Comparison of ENCODE assay signal across 10 cellular contexts in genomic region chr1:121558514-121558913, GRCh38.
A peak's percentile ranks its signal among the peaks of the same experiment; 100 is the strongest.
DNase-seq lines count a peak whose midpoint lies in the region; ATAC-seq and TF ChIP-seq lines count a peak whose summit lies in the region.
"Had no signal": no experiment of that assay in that cellular context is flagged by ENCODE, and none has a peak within 500 bp of the region (broad histone marks: within the 10 kb centered on the region; RNA-seq: fewer than 3 reads in every experiment).

No MANE protein-coding gene starts in this region.

- no peak for ATAC-seq in effector memory CD8-positive, alpha-beta T cell (replicated peaks)
- no peak for ATAC-seq in activated CD4-positive, alpha-beta T cell treated with anti-CD3 and anti-CD28 coated beads for 36 hours

- CTCF ChIA-PET in CD4-positive, alpha-beta memory T cell (lab: Charles Lee; ENCODE audit: partially characterized antibody): no interaction called here
- CTCF ChIA-PET in activated CD4-positive, alpha-beta T cell treated with anti-CD3 and anti-CD28 coated beads for 36 hours (lab: Charles Lee): no interaction called here

- DNase-seq in CD4-positive, alpha-beta memory T cell: no peak
- DNase-seq in MV-4-11 (lab: John Stamatoyannopoulos, UW): peak; percentile 73
- no peak for DNase-seq in effector memory CD8-positive, alpha-beta T cell
- DNase-seq in mesothelial cell of epicardium (ENCODE audit: low spot score in 2 of 2, unreplicated experiment in 2 of 2): no peak
- no peak for DNase-seq in cerebellar nuclear complex (lab: John Stamatoyannopoulos, UW)
- no peak for DNase-seq in activated gamma-delta T cell (lab: John Stamatoyannopoulos, UW)
- no peak for DNase-seq in activated CD4-positive, alpha-beta T cell treated with anti-CD3 and anti-CD28 coated beads for 36 hours
- DNase-seq in activated CD4-positive, alpha-beta T cell treated with anti-CD3 and anti-CD28 coated beads, Interleukin-2, amount 50 U/mL, for 1 hour: no peak
- DNase-seq: stimulated activated CD4-positive, alpha-beta T cell treated with anti-CD3 and anti-CD28 coated beads, Interleukin-2, amount 100 ng/mL, for 24 hours; transverse colon had no signal

- H3K27me3 Mint-ChIP-seq in CD4-positive, alpha-beta memory T cell: no peaks in the 10 kb centered on the region
- no peaks in the 10 kb centered on the region for H3K27me3 Mint-ChIP-seq in effector memory CD8-positive, alpha-beta T cell
- no peaks in the 10 kb centered on the region for H3K27me3 Mint-ChIP-seq in mesothelial cell of epicardium (ENCODE audit: low read depth)
- no peaks in the 10 kb centered on the region for H3K27me3 Mint-ChIP-seq in activated CD4-positive, alpha-beta T cell treated with anti-CD3 and anti-CD28 coated beads for 36 hours

- POLR2A ChIA-PET in CD4-positive, alpha-beta memory T cell (lab: Charles Lee; ENCODE audit: partially characterized antibody): no interaction called here
- POLR2A ChIA-PET in activated CD4-positive, alpha-beta T cell treated with anti-CD3 and anti-CD28 coated beads for 36 hours (lab: Charles Lee): no interaction called here

- no peak overlapping the region for H3K27ac ChIP-seq in CD4-positive, alpha-beta memory T cell (ENCODE audit: low read depth, low read length)

- H3K36me3 ChIP-seq in CD4-positive, alpha-beta memory T cell (ENCODE audit: insufficient read depth, low read length): no peaks in the 10 kb centered on the region
- H3K36me3 ChIP-seq: transverse colon had no signal

- peaks cover 23 to 51% (median 33%) of the 10 kb centered on the region in 4 donors for H3K4me1 Mint-ChIP-seq in CD4-positive, alpha-beta memory T cell
- peaks cover 7 to 10% of the 10 kb centered on the region in 2 donors for H3K4me1 Mint-ChIP-seq in effector memory CD8-positive, alpha-beta T cell (ENCODE audit: low read depth in 2 of 2)
- no peaks in the 10 kb centered on the region for H3K4me1 Mint-ChIP-seq in mesothelial cell of epicardium
- peaks cover 18% of the 10 kb centered on the region for H3K4me1 Mint-ChIP-seq in activated CD4-positive, alpha-beta T cell treated with anti-CD3 and anti-CD28 coated beads for 36 hours

- peaks cover 13 to 20% of the 10 kb centered on the region in 2 donors for H3K36me3 Mint-ChIP-seq in CD4-positive, alpha-beta memory T cell
- H3K36me3 Mint-ChIP-seq in effector memory CD8-positive, alpha-beta T cell (ENCODE audit: insufficient read depth): no peaks in the 10 kb centered on the region
- no peaks in the 10 kb centered on the region for H3K36me3 Mint-ChIP-seq in mesothelial cell of epicardium
- H3K36me3 Mint-ChIP-seq in activated CD4-positive, alpha-beta T cell treated with anti-CD3 and anti-CD28 coated beads for 36 hours (ENCODE audit: low read depth): peaks cover 3% of the 10 kb centered on the region

- H3K27me3 ChIP-seq in CD4-positive, alpha-beta memory T cell (ENCODE audit: insufficient read depth, low read length): no peaks in the 10 kb centered on the region
- H3K27me3 ChIP-seq: transverse colon had no signal

- peak overlapping the region in 1 of 7 donors; percentile 93 for H3K27ac Mint-ChIP-seq in CD4-positive, alpha-beta memory T cell
- peak overlapping the region in 1 of 2 donors; percentile 27 for H3K27ac Mint-ChIP-seq in effector memory CD8-positive, alpha-beta T cell
- peak overlapping the region; percentile 9 for H3K27ac Mint-ChIP-seq in mesothelial cell of epicardium
- H3K27ac Mint-ChIP-seq in activated CD4-positive, alpha-beta T cell treated with anti-CD3 and anti-CD28 coated beads for 36 hours: no peak overlapping the region

- intact Hi-C loops in CD4-positive, alpha-beta memory T cell (cut with micrococcal nuclease): no loop called here
- intact Hi-C loops in activated CD4-positive, alpha-beta T cell treated with anti-CD3 and anti-CD28 coated beads for 36 hours (cut with DNase I, micrococcal nuclease): no loop called here

- no peak overlapping the region for H3K4me3 ChIP-seq in CD4-positive, alpha-beta memory T cell (ENCODE audit: low read length in 2 of 2)
- H3K4me3 ChIP-seq: transverse colon had no signal

- no peaks in the 10 kb centered on the region for H3K9me3 Mint-ChIP-seq in CD4-positive, alpha-beta memory T cell
- H3K9me3 Mint-ChIP-seq in effector memory CD8-positive, alpha-beta T cell: no peaks in the 10 kb centered on the region
- no peaks in the 10 kb centered on the region for H3K9me3 Mint-ChIP-seq in mesothelial cell of epicardium
- no peaks in the 10 kb centered on the region for H3K9me3 Mint-ChIP-seq in activated CD4-positive, alpha-beta T cell treated with anti-CD3 and anti-CD28 coated beads for 36 hours (ENCODE audit: low read depth)

- H3K9me3 ChIP-seq in CD4-positive, alpha-beta memory T cell (ENCODE audit: control insufficient read depth in 1 of 2, low read length in 2 of 2): no peaks in the 10 kb centered on the region
- H3K9me3 ChIP-seq: transverse colon had no signal

- peaks cover 14% of the 10 kb centered on the region for H3K4me1 ChIP-seq in CD4-positive, alpha-beta memory T cell (ENCODE audit: insufficient read depth, low read length)
- H3K4me1 ChIP-seq: transverse colon had no signal

- peak overlapping the region in 6 of 8 donors; percentile 65 to 80 (median 76) for H3K4me3 Mint-ChIP-seq in CD4-positive, alpha-beta memory T cell
- peak overlapping the region; percentile 30 to 43 for H3K4me3 Mint-ChIP-seq in effector memory CD8-positive, alpha-beta T cell
- H3K4me3 Mint-ChIP-seq in mesothelial cell of epicardium: no peak overlapping the region
- H3K4me3 Mint-ChIP-seq in activated CD4-positive, alpha-beta T cell treated with anti-CD3 and anti-CD28 coated beads for 36 hours: no peak overlapping the region

- no peak for TF ChIP-seq CTCF in mesothelial cell of epicardium (IDR thresholded peaks at IDR 0.05; ENCODE audit: unreplicated experiment)

Comparison
In these comparisons a context has a peak if more than half of its experiments do, and no peak if none do; other contexts are left out.
1. H3K4me3 Mint-ChIP-seq: peak in CD4-positive, alpha-beta memory T cell (6 of 8) and effector memory CD8-positive, alpha-beta T cell (2 of 2); none in mesothelial cell of epicardium (single experiment) and activated CD4-positive, alpha-beta T cell treated with anti-CD3 and anti-CD28 coated beads for 36 hours (single experiment).